8 cellular contexts compared by ENCODE assay signal in genomic region chr20:59042796-59043621, GRCh38. TPM values are rescaled to one million over a fixed set of nuclear protein-coding genes. Genes with fewer than 3 reads are reported as not detected.
A peak's percentile ranks its signal among the peaks of the same experiment; 100 is the strongest.
DNase-seq lines count a peak whose midpoint lies in the region; ATAC-seq and TF ChIP-seq lines count a peak whose summit lies in the region.

No MANE protein-coding gene starts in this region.

- no peaks in the 10 kb centered on the region for H3K9me3 Mint-ChIP-seq in GM23338
- no peaks in the 10 kb centered on the region for H3K9me3 Mint-ChIP-seq in activated T-helper 2 cell treated with anti-CD3 and anti-CD28 coated beads, Interferon-gamma antibody, Interleukin-2, Interleukin-4, amounts not matched to agents 10 μg/mL and 5 μg/mL and 100 μg/mL, durations not matched to agents 14 hours and 24 hours and 36 hours
- no peaks in the 10 kb centered on the region for H3K9me3 Mint-ChIP-seq in nephron progenitor cell

- peak; percentile 95 for DNase-seq in Daoy (ENCODE audit: low read depth)
- DNase-seq in GM23338 (ENCODE audit: low spot score): peak; percentile 94
- peak; percentile 78 to 82 for DNase-seq in Kasumi-1 (lab: John Stamatoyannopoulos, UW)
- peak; percentile 97 for DNase-seq in RPMI8226
- peak; percentile 93 for DNase-seq in activated T-helper 2 cell treated with anti-CD3 and anti-CD28 coated beads, Interferon-gamma antibody, Interleukin-2, Interleukin-4, amounts not matched to agents 10 μg/mL and 5 μg/mL and 100 μg/mL, durations not matched to agents 14 hours and 24 hours and 36 hours (ENCODE audit: low spot score)
- peak; percentile 91 for DNase-seq in fibroblast of pulmonary artery (ENCODE audit: low read depth)
- peak; percentile 90 for DNase-seq in nephron progenitor cell
- DNase-seq in stimulated activated naive CD8-positive, alpha-beta T cell treated with anti-CD3 and anti-CD28 coated beads, Interleukin-15, Interleukin-2, amounts not matched to agents 100 U/mL and 50 U/mL, for 24 hours: peak; percentile 97

- peaks cover 6% of the 10 kb centered on the region for H3K27me3 Mint-ChIP-seq in GM23338 (ENCODE audit: insufficient read depth, low read depth, poor library complexity)
- H3K27me3 Mint-ChIP-seq in activated T-helper 2 cell treated with anti-CD3 and anti-CD28 coated beads, Interferon-gamma antibody, Interleukin-2, Interleukin-4, amounts not matched to agents 10 μg/mL and 5 μg/mL and 100 μg/mL, durations not matched to agents 14 hours and 24 hours and 36 hours (ENCODE audit: low read depth): no peaks in the 10 kb centered on the region
- no peaks in the 10 kb centered on the region for H3K27me3 Mint-ChIP-seq in nephron progenitor cell (ENCODE audit: low read depth, poor library complexity)

- 0 out of 2 replicates have a peak, but pooled peaks cover 3% of the 10 kb centered on the region for H3K4me1 ChIP-seq in GM23338 (ENCODE audit: insufficient read depth)

- peaks cover 24% of the 10 kb centered on the region for H4K20me1 ChIP-seq in GM23338 (replicated peaks; ENCODE audit: insufficient read depth)

- ATAC-seq in GM23338: peak; percentile 93
- ATAC-seq in stimulated activated naive CD8-positive, alpha-beta T cell treated with anti-CD3 and anti-CD28 coated beads, Interleukin-15, Interleukin-2, amounts not matched to agents 100 U/mL and 50 U/mL, for 24 hours: peak; percentile 98

- H3K27ac ChIP-seq in GM23338 (ENCODE audit: low read depth): no peak overlapping the region

- intact Hi-C loops in activated T-helper 2 cell treated with anti-CD3 and anti-CD28 coated beads, Interferon-gamma antibody, Interleukin-2, Interleukin-4, amounts not matched to agents 10 μg/mL and 5 μg/mL and 100 μg/mL, durations not matched to agents 14 hours and 24 hours and 36 hours (cut with micrococcal nuclease): loop anchor here (1.0 to 10.0 kb wide), 4 partner anchors 11 to 388 kb away; partner anchors contain the start of genes ATP5F1E, CTSZ, STX16 and ZNF831

- peaks cover 43% of the 10 kb centered on the region for H3K79me2 ChIP-seq in GM23338 (replicated peaks; ENCODE audit: insufficient read depth)

- H3K4me3 ChIP-seq in GM23338: peak overlapping the region; percentile 77
- peak overlapping the region; percentile 85 for H3K4me3 ChIP-seq in fibroblast of pulmonary artery (replicated peaks; ENCODE audit: low read depth, low read length)

- H3K4me1 Mint-ChIP-seq in GM23338 (peaks cover 16% of the 10 kb centered on the region), nephron progenitor cell (peaks cover 30% of the 10 kb centered on the region)
- peaks cover 53% of the 10 kb centered on the region for H3K4me1 Mint-ChIP-seq in activated T-helper 2 cell treated with anti-CD3 and anti-CD28 coated beads, Interferon-gamma antibody, Interleukin-2, Interleukin-4, amounts not matched to agents 10 μg/mL and 5 μg/mL and 100 μg/mL, durations not matched to agents 14 hours and 24 hours and 36 hours (ENCODE audit: low read depth)

- peak overlapping the region; percentile 94 for H3K27ac Mint-ChIP-seq in GM23338
- peak overlapping the region; percentile 95 for H3K27ac Mint-ChIP-seq in activated T-helper 2 cell treated with anti-CD3 and anti-CD28 coated beads, Interferon-gamma antibody, Interleukin-2, Interleukin-4, amounts not matched to agents 10 μg/mL and 5 μg/mL and 100 μg/mL, durations not matched to agents 14 hours and 24 hours and 36 hours
- H3K27ac Mint-ChIP-seq in nephron progenitor cell: no peak overlapping the region

- H2AFZ ChIP-seq in GM23338: peak overlapping the region; percentile 98

- no peaks in the 10 kb centered on the region for H3K36me3 ChIP-seq in GM23338 (ENCODE audit: insufficient read depth)

- H3K4me3 Mint-ChIP-seq in GM23338: peak overlapping the region; percentile 93
- H3K4me3 Mint-ChIP-seq in activated T-helper 2 cell treated with anti-CD3 and anti-CD28 coated beads, Interferon-gamma antibody, Interleukin-2, Interleukin-4, amounts not matched to agents 10 μg/mL and 5 μg/mL and 100 μg/mL, durations not matched to agents 14 hours and 24 hours and 36 hours (ENCODE audit: low read depth): peak overlapping the region; percentile 97
- H3K4me3 Mint-ChIP-seq in nephron progenitor cell: peak overlapping the region; percentile 84

- peak overlapping the region; percentile 82 for H3K4me2 ChIP-seq in GM23338

- TF ChIP-seq CTCF in GM23338 (conservative IDR thresholded peaks at IDR 0.05; ENCODE audit: low read depth in 2 of 2) (no peak), fibroblast of pulmonary artery (IDR thresholded peaks at IDR 0.05; ENCODE audit: low read length, missing control alignments) (no peak), nephron progenitor cell (IDR thresholded peaks at IDR 0.05) (no peak)

- no peaks in the 10 kb centered on the region for H3K9me2 ChIP-seq in GM23338 (ENCODE audit: insufficient read depth)

- H3K36me3 Mint-ChIP-seq in GM23338 (ENCODE audit: low read depth) (peaks cover 6% of the 10 kb centered on the region), nephron progenitor cell (ENCODE audit: low read depth) (peaks cover 17% of the 10 kb centered on the region)
- H3K36me3 Mint-ChIP-seq in activated T-helper 2 cell treated with anti-CD3 and anti-CD28 coated beads, Interferon-gamma antibody, Interleukin-2, Interleukin-4, amounts not matched to agents 10 μg/mL and 5 μg/mL and 100 μg/mL, durations not matched to agents 14 hours and 24 hours and 36 hours (ENCODE audit: low read depth): peaks cover 33% of the 10 kb centered on the region

- H3K27me3 ChIP-seq in GM23338 (ENCODE audit: insufficient read depth): no peaks in the 10 kb centered on the region

- peaks cover 6% of the 10 kb centered on the region; the same call in 1 of the 2 replicates for H3F3A ChIP-seq in GM23338 (replicated peaks; ENCODE audit: low read depth)

TF ChIP-seq in GM23338, 12 proteins besides CTCF, POLR2A, EP300 and RAD21 (continues in another document):
- TF ChIP-seq STAT1 (IDR thresholded peaks at IDR 0.05; ENCODE audit: unreplicated experiment) (no peak), POLR2AphosphoS5 (IDR thresholded peaks at IDR 0.05; ENCODE audit: low read depth) (peak; percentile 76), CREB1 (CRISPR knock-in tag; IDR thresholded peaks at IDR 0.05; ENCODE audit: low read depth) (peak; percentile 64)

RNA-seq across cellular contexts. Expression of gene PRELID3B, which starts 0.4 kb away (rescaled TPM):
- 85.1 and 128 TPM in 2 replicates for total RNA-seq in Daoy (2014; rRNA removed; shearing (Covaris generic))
- total RNA-seq in GM23338 (2014; rRNA removed; shearing (Covaris generic)): 43.6 and 47.4 TPM in 2 replicates
- polyA plus RNA-seq in GM23338 (2016; fragmentation: Nextera tagmentation; extraction: Ambion mirVana): 33.4 and 42.7 TPM in 2 replicates
- total RNA-seq in activated T-helper 2 cell treated with anti-CD3 and anti-CD28 coated beads, Interferon-gamma antibody, Interleukin-2, Interleukin-4, amounts not matched to agents 10 μg/mL and 5 μg/mL and 100 μg/mL, durations not matched to agents 14 hours and 24 hours and 36 hours: 106 and 112 TPM in 2 replicates

RNA-seq across cellular contexts. Expression of gene ATP5F1E, which starts 10.9 kb away (rescaled TPM):
- 26.1 and 44.4 TPM in 2 replicates for total RNA-seq in Daoy (2014; rRNA removed; shearing (Covaris generic))
- total RNA-seq in GM23338 (2014; rRNA removed; shearing (Covaris generic)): 8.5 and 12.9 TPM in 2 replicates
- 211 and 233 TPM in 2 replicates for polyA plus RNA-seq in GM23338 (2016; fragmentation: Nextera tagmentation; extraction: Ambion mirVana)
- 61.2 and 66.9 TPM in 2 replicates for total RNA-seq in activated T-helper 2 cell treated with anti-CD3 and anti-CD28 coated beads, Interferon-gamma antibody, Interleukin-2, Interleukin-4, amounts not matched to agents 10 μg/mL and 5 μg/mL and 100 μg/mL, durations not matched to agents 14 hours and 24 hours and 36 hours

RNA-seq across cellular contexts. Expression of gene TUBB1, which starts 23.8 kb away (rescaled TPM):
- total RNA-seq in Daoy (2014; rRNA removed; shearing (Covaris generic)): not detected in 2 replicates
- total RNA-seq in GM23338 (2014; rRNA removed; shearing (Covaris generic)): not detected in 2 replicates
- polyA plus RNA-seq in GM23338 (2016; fragmentation: Nextera tagmentation; extraction: Ambion mirVana): not detected in 2 replicates
- total RNA-seq in activated T-helper 2 cell treated with anti-CD3 and anti-CD28 coated beads, Interferon-gamma antibody, Interleukin-2, Interleukin-4, amounts not matched to agents 10 μg/mL and 5 μg/mL and 100 μg/mL, durations not matched to agents 14 hours and 24 hours and 36 hours: not detected in 2 replicates

RNA-seq across cellular contexts. Expression of gene CTSZ, which starts 36.0 kb away (rescaled TPM):
- 82.4 and 127 TPM in 2 replicates for total RNA-seq in Daoy (2014; rRNA removed; shearing (Covaris generic))
- 41.4 and 47.7 TPM in 2 replicates for total RNA-seq in GM23338 (2014; rRNA removed; shearing (Covaris generic))
- 0.58 and 0.63 TPM in 2 replicates for polyA plus RNA-seq in GM23338 (2016; fragmentation: Nextera tagmentation; extraction: Ambion mirVana)
- 62.0 and 66.1 TPM in 2 replicates for total RNA-seq in activated T-helper 2 cell treated with anti-CD3 and anti-CD28 coated beads, Interferon-gamma antibody, Interleukin-2, Interleukin-4, amounts not matched to agents 10 μg/mL and 5 μg/mL and 100 μg/mL, durations not matched to agents 14 hours and 24 hours and 36 hours
